In the genomic region with DNA sequence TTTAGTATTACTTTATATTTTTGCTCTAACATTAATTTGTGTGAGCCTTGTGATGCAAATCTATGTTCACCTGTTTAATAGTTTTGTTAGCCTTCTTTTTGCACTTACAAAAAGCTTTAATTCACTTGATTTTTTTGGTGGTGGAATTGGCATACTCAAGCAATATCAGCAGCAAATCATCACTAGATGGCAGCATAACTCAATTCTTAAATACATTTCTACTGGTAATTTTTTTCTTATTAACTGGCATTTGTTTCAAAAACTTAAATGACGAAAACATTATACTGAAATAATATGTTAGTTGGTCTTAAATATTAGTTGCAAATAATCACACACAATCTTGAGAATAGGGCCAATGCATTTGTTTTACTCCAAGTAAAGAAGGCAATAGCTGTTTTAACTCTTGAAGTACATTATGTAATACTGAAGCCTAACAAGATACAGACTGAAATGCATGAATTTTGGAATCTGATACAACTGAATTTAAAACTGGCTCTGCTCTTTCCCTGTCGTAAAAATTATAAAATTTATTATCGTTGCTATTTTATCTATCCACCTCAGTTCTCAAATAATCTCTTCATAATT, we compare ENCODE assay signal across 9 cellular contexts.
DNase-seq lines count a peak whose midpoint lies in the region; ATAC-seq and TF ChIP-seq lines count a peak whose summit lies in the region.
"Had no signal": no experiment of that assay in that cellular context is flagged by ENCODE, and none has a peak within 500 bp of the region (broad histone marks: within the 10 kb centered on the region; RNA-seq: fewer than 3 reads in every experiment).

No MANE protein-coding gene starts in this region.

- H3K27ac ChIP-seq in neural cell (ENCODE audit: low read length) = no peak overlapping the region
- H3K27ac ChIP-seq: SJSA1 had no signal

- DNase-seq in DMS53 (lab: John Stamatoyannopoulos, UW) (peak; percentile 77), NCI-H748 (lab: John Stamatoyannopoulos, UW; ENCODE audit: unreplicated experiment) (peak; percentile 38), dermis blood vessel endothelial cell (peak; percentile 73), GM19238 (ENCODE audit: insufficient read length, low spot score) (no peak)

- ATAC-seq in HG02973 (IDR thresholded peaks at IDR 0.05; ENCODE audit: unreplicated experiment) = peak; percentile 60
- no peak for ATAC-seq in GM19328 (IDR thresholded peaks at IDR 0.05; ENCODE audit: unreplicated experiment)
- no peak for ATAC-seq in HG02981 (IDR thresholded peaks at IDR 0.05; ENCODE audit: unreplicated experiment)

- no peak overlapping the region for H2AFZ ChIP-seq in neural cell (ENCODE audit: low read depth, low read length)

- no peaks in the 10 kb centered on the region for H3F3A ChIP-seq in neural cell (ENCODE audit: insufficient read depth, low read length, poor library complexity, severe bottlenecking)

- H3K9me3 ChIP-seq in neural cell (ENCODE audit: low read length) = no peaks in the 10 kb centered on the region
- H3K9me3 ChIP-seq: SJSA1 had no signal

- no peaks in the 10 kb centered on the region for H3K9me2 ChIP-seq in neural cell (ENCODE audit: insufficient read depth, low read length)

- no peaks in the 10 kb centered on the region for H3K36me3 ChIP-seq in neural cell (ENCODE audit: insufficient read depth, low read length)
- H3K36me3 ChIP-seq: SJSA1 had no signal

- H3K27me3 ChIP-seq in neural cell (ENCODE audit: insufficient read depth, low read depth, low read length) = no peaks in the 10 kb centered on the region
- H3K27me3 ChIP-seq: SJSA1 had no signal

- peak; percentile 86 for TF ChIP-seq CTCF in neural cell (IDR thresholded peaks at IDR 0.05; ENCODE audit: poor library complexity, severe bottlenecking)

- H4K20me1 ChIP-seq in neural cell (ENCODE audit: insufficient read depth) = no peaks in the 10 kb centered on the region

- no peak overlapping the region for H3K4me3 ChIP-seq in neural cell (ENCODE audit: low read length)
- H3K4me3 ChIP-seq: SJSA1 had no signal

- no peak overlapping the region for H3K4me2 ChIP-seq in neural cell (ENCODE audit: low read length)

- peak; percentile 88 for TF ChIP-seq RAD21 in neural cell (conservative IDR thresholded peaks at IDR 0.05)

- no peak overlapping the region for H3K9ac ChIP-seq in neural cell (ENCODE audit: low read length)

- no peaks in the 10 kb centered on the region for H3K79me2 ChIP-seq in neural cell (replicated peaks; ENCODE audit: insufficient read depth, low read length)

- no peak for TF ChIP-seq EP300 in neural cell (conservative IDR thresholded peaks at IDR 0.05; ENCODE audit: poor library complexity, severe bottlenecking)

TF ChIP-seq in neural cell, 6 proteins besides CTCF, POLR2A, EP300 and RAD21:
- no peak for TF ChIP-seq POLR2AphosphoS5 (IDR thresholded peaks at IDR 0.05)
- peak; percentile 90 for TF ChIP-seq SMC3 (conservative IDR thresholded peaks at IDR 0.05; ENCODE audit: poor library complexity)
TF ChIP-seq in neural cell: peak in this region for 1.
